8 cellular contexts compared by ENCODE assay signal in the genomic region with DNA sequence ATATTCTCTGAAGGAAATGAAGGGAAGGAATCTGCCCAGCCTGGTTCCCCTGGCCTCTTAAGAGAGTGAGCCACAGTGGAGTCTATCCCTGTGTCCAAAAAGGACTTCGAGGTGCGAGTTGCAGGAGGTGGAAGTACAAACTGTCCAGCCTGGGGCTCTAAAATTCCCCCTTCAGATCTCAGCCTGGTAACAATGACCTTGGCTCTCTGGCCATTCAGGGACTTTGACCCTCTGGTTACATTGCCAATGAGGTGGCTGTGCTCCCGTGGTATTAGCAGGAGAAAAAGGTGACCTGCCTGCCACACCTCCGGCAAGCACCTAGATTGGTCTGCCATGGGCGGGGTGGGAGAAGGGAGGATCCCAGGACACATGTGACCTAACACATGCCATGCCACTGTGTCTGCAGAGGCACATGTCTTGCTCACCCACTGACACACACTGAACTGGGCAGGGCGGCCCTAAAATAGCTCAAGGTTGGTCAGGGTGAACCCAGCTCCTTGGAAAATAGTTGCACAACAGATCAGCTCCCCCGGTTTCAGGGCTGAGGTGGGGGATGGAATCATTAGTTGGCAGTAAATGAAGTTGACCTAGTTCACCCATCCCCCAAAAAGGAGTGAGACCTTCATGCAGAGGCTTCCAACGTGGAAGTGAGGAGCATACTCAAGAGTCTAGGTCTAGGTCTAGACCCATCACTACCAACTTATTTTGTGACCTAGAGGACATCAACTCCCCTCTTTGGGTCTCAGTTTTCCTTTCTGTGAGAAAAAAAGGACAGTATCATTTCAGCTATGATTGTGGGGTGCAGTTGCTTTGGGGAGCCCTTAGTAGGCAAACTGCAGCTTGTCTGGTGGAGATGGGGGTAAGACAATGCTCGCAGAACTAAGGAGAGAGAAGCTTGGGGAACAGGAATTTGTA. TPM values are rescaled to one million over a fixed set of nuclear protein-coding genes. Genes with fewer than 3 reads are reported as not detected.
DNase-seq lines count a peak whose midpoint lies in the region; ATAC-seq and TF ChIP-seq lines count a peak whose summit lies in the region.

No MANE protein-coding gene starts in this region.

- peak overlapping the region in 7 of 8 donors; percentile 5 to 94 (median 79) for H3K4me3 ChIP-seq in spleen

- H3K36me3 Mint-ChIP-seq in activated naive CD8-positive, alpha-beta T cell, result peaks cover 11% of the 10 kb centered on the region

- H3K9me3 ChIP-seq in spleen, result no peaks in the 10 kb centered on the region

- peak overlapping the region; percentile 95 for H3K27ac Mint-ChIP-seq in activated naive CD8-positive, alpha-beta T cell

- peak; percentile 40 for DNase-seq in HT-29 (ENCODE audit: low spot score)
- DNase-seq in hepatic stellate cell (ENCODE audit: low spot score), result peak; percentile 63
- DNase-seq in spleen, result no peak
- no peak for DNase-seq in T1000 (lab: John Stamatoyannopoulos, UW)
- no peak for DNase-seq in NCI-H2227 treated with DMSO at 0.1 percent for 48 hours (lab: John Stamatoyannopoulos, UW)

- H3K9me3 Mint-ChIP-seq in activated naive CD8-positive, alpha-beta T cell (ENCODE audit: low read depth), result no peaks in the 10 kb centered on the region

- 38 to 64% (median 54%) methylated on average over 9 of the region's 9 CpGs for WGBS in spleen, 5 donors

- H3K4me3 Mint-ChIP-seq in activated naive CD8-positive, alpha-beta T cell, result peak overlapping the region; percentile 95

- H3K27ac ChIP-seq in 22Rv1, result peak overlapping the region; percentile 35
- peak overlapping the region; percentile 72 to 94 (median 90) for H3K27ac ChIP-seq in spleen

- no peaks in the 10 kb centered on the region for H3K27me3 ChIP-seq in spleen (replicated peaks in 1 of 7)

- no peaks in the 10 kb centered on the region for H3K27me3 Mint-ChIP-seq in activated naive CD8-positive, alpha-beta T cell

- no peak for ATAC-seq in HG02884 (IDR thresholded peaks at IDR 0.05; ENCODE audit: unreplicated experiment)

- TF ChIP-seq CTCF in 22Rv1 (IDR thresholded peaks at IDR 0.05) (no peak), spleen (IDR thresholded peaks at IDR 0.05 in 8 of 11, conservative IDR thresholded peaks at IDR 0.05 in 3 of 11) (no peak)

- no peak for TF ChIP-seq POLR2A in spleen (IDR thresholded peaks at IDR 0.05)

- peaks cover 55 to 100% (median 88%) of the 10 kb centered on the region in 6 donors for H3K4me1 ChIP-seq in spleen

- intact Hi-C loops in spleen (cut with DNase I; ENCODE audit: low total_unique reads), result no loop called here

- H3K4me1 Mint-ChIP-seq in activated naive CD8-positive, alpha-beta T cell (ENCODE audit: low read depth), result peaks cover 79% of the 10 kb centered on the region

- peaks cover 0 to 44% (median 18%) of the 10 kb centered on the region in 6 donors for H3K36me3 ChIP-seq in spleen

RNA-seq across cellular contexts. Expression of gene NR1D1, which starts 2.2 kb away (rescaled TPM):
- total RNA-seq in HT-29 (2014; rRNA removed; shearing (Covaris generic)), result 22.6 and 25.7 TPM in 2 replicates
- total RNA-seq in spleen, result 10 to 100 TPM in 4 of 7 donors, 1 to 10 TPM in 3; 5.5 to 15.8 (median 10.2) TPM
- 1 to 10 TPM; 3.3 to 6.4 (median 5.2) TPM for polyA plus RNA-seq in spleen

RNA-seq across cellular contexts. Expression of gene MSL1, which starts 23.6 kb away (rescaled TPM):
- 44.1 and 47.1 TPM in 2 replicates for total RNA-seq in HT-29 (2014; rRNA removed; shearing (Covaris generic))
- total RNA-seq in spleen, result 100 to 1,000 TPM; 101 to 154 (median 127) TPM
- 10 to 100 TPM; 52.6 to 85.0 (median 73.3) TPM for polyA plus RNA-seq in spleen

RNA-seq across cellular contexts. Expression of gene THRA, which starts 35.4 kb away (rescaled TPM):
- 31.1 and 33.2 TPM in 2 replicates for total RNA-seq in HT-29 (2014; rRNA removed; shearing (Covaris generic))
- 10 to 100 TPM; 14.6 to 36.1 (median 19.7) TPM for total RNA-seq in spleen
- 10 to 100 TPM in 1 of 3 donors, 1 to 10 TPM in 2; 3.9 to 12.9 (median 4.7) TPM for polyA plus RNA-seq in spleen

RNA-seq across cellular contexts. Expression of gene CASC3, which starts 42.1 kb away (rescaled TPM):
- 22.9 and 33.3 TPM in 2 replicates for total RNA-seq in HT-29 (2014; rRNA removed; shearing (Covaris generic))
- 100 to 1,000 TPM in 1 of 7 donors, 10 to 100 TPM in 6; 67.0 to 105 (median 78.5) TPM for total RNA-seq in spleen
- polyA plus RNA-seq in spleen, result 10 to 100 TPM; 20.2 to 38.9 (median 35.0) TPM

RNA-seq across cellular contexts. Expression of gene MED24, which starts 44.0 kb away (rescaled TPM):
- 56.3 and 56.6 TPM in 2 replicates for total RNA-seq in HT-29 (2014; rRNA removed; shearing (Covaris generic))
- total RNA-seq in spleen, result 100 to 1,000 TPM in 1 of 7 donors, 10 to 100 TPM in 6; 71.7 to 102 (median 79.1) TPM
- polyA plus RNA-seq in spleen, result 10 to 100 TPM; 29.2 to 54.4 (median 42.7) TPM

Comparison
In these comparisons a context has a peak if more than half of its experiments do, and no peak if none do; other contexts are left out.
1. DNase-seq: peak in HT-29 (single experiment) and hepatic stellate cell (single experiment); none in spleen (single experiment), T1000 (single experiment) and NCI-H2227 treated with DMSO at 0.1 percent for 48 hours (single experiment).